Comparison of ENCODE assay signal across 7 cellular contexts in the genomic region with DNA sequence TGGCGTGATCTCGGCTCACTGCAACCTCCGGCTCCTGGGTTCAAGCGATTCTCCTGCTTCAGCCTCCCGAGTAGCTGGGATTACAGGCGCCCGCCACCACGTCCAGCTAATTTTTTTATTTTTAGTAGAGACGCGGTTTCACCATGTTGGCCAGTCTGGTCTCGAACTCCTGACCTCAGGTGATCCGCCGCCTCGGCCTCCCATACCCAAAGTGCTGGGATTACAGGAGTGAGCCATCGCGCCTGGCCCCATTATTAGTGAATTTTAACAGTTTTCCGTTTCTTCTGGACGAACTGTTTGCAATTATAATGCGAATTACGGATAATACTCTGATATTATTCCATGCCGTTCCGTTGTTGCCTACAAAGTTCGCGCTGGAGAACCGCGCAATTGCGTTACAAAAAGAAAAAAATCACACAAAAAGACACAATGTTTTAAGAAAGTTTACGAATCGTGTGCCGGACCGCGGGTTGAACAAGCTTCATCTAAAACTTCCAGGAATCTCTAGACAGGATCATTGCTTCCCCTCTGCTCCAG. TPM values are rescaled to one million over a fixed set of nuclear protein-coding genes. Genes with fewer than 3 reads are reported as not detected.
DNase-seq lines count a peak whose midpoint lies in the region; ATAC-seq and TF ChIP-seq lines count a peak whose summit lies in the region.
"Not testable (repeated sequence)": the region's sequence is repeated elsewhere in the genome, so short reads cannot be mapped to it uniquely, and the experiment has no call there.
"Had no signal": no experiment of that assay in that cellular context is flagged by ENCODE, and none has a peak within 500 bp of the region (broad histone marks: within the 10 kb centered on the region; RNA-seq: fewer than 3 reads in every experiment).

No MANE protein-coding gene starts in this region.

- H3K9me3 Mint-ChIP-seq in IgD-negative memory B cell; activated CD8-positive, alpha-beta T cell treated with anti-CD3 and anti-CD28 coated beads, Interleukin-2, amount 10 ng/mL, durations not matched to agents 7 days and 5 days (ENCODE audit: insufficient read depth): not testable (repeated sequence)

- H3K27ac Mint-ChIP-seq in IgD-negative memory B cell: peak overlapping the region; percentile 91 to 99 (median 98)
- H3K27ac Mint-ChIP-seq in activated CD8-positive, alpha-beta T cell treated with anti-CD3 and anti-CD28 coated beads, Interleukin-2, amount 10 ng/mL, durations not matched to agents 7 days and 5 days: peak overlapping the region; percentile 92

- ATAC-seq in activated CD8-positive, alpha-beta T cell treated with anti-CD3 and anti-CD28 coated beads, Interleukin-2, amount 10 ng/mL, durations not matched to agents 7 days and 5 days; left lung: not testable (repeated sequence)

- CTCF ChIA-PET in A673 (lab: Charles Lee): interaction anchor here (0.6 to 1.2 kb wide), 3 partner anchors 31 to 135 kb away, joined by 3 to 12 read pairs (median 4); partner anchors contain the start of gene MARCHF2
- CTCF ChIA-PET in activated CD8-positive, alpha-beta T cell treated with anti-CD3 and anti-CD28 coated beads, Interleukin-2, amount 10 ng/mL, durations not matched to agents 7 days and 5 days (lab: Charles Lee): interaction anchor here (0.7 to 1.7 kb wide), 8 partner anchors 18 to 137 kb away, joined by 3 to 10 read pairs (median 3); partner anchors contain the start of genes MARCHF2 and MYO1F

- H3K36me3 ChIP-seq in A673 (ENCODE audit: insufficient read depth, low read length, poor library complexity, severe bottlenecking): peaks cover 22% of the 10 kb centered on the region
- H3K36me3 ChIP-seq in ectodermal cell (ENCODE audit: control insufficient read depth, insufficient read depth, low read length); rectal smooth muscle tissue (ENCODE audit: control insufficient read depth, insufficient read depth, low read length): not testable (repeated sequence)
- H3K36me3 ChIP-seq in left lung: peaks cover 0 to 13% of the 10 kb centered on the region in 2 donors

- H3K9ac ChIP-seq in rectal smooth muscle tissue (ENCODE audit: low read length): peak overlapping the region; percentile 80

- peak overlapping the region; percentile 95 for H3K4me3 ChIP-seq in A673 (ENCODE audit: low read depth, low read length, poor library complexity, severe bottlenecking)
- H3K4me3 ChIP-seq in ectodermal cell (ENCODE audit: insufficient read depth, low read depth, low read length): peak overlapping the region; percentile 98
- H3K4me3 ChIP-seq in left lung: peak overlapping the region; percentile 53 to 92
- H3K4me3 ChIP-seq in rectal smooth muscle tissue (ENCODE audit: low read length): peak overlapping the region; percentile 96

- not testable (repeated sequence) for H3K27me3 ChIP-seq in A673 (replicated peaks; ENCODE audit: insufficient read depth, low read depth, low read length, poor library complexity); ectodermal cell (ENCODE audit: control insufficient read depth, insufficient read depth, low read length, poor library complexity, severe bottlenecking); left lung; rectal smooth muscle tissue (ENCODE audit: control insufficient read depth, insufficient read depth, low read length)

- POLR2A ChIA-PET in A673 (lab: Charles Lee; ENCODE audit: low non-redundant PET): interaction anchor here (0.6 to 0.7 kb wide), 4 partner anchors 71 to 162 kb away, joined by 3 to 4 read pairs (median 4); no protein-coding TSS in a partner anchor
- POLR2A ChIA-PET in activated CD8-positive, alpha-beta T cell treated with anti-CD3 and anti-CD28 coated beads, Interleukin-2, amount 10 ng/mL, durations not matched to agents 7 days and 5 days (lab: Charles Lee): interaction anchor here (0.6 to 1.8 kb wide), 15 partner anchors 9 to 137 kb away, joined by 3 to 16 read pairs (median 4); partner anchors contain the start of genes MARCHF2 and ZNF414

- BruUV-seq in A673 (replicated peaks; lab: Mats Ljungman, UMichigan): TSS peak; percentile 69

- H3K27me3 Mint-ChIP-seq in IgD-negative memory B cell; activated CD8-positive, alpha-beta T cell treated with anti-CD3 and anti-CD28 coated beads, Interleukin-2, amount 10 ng/mL, durations not matched to agents 7 days and 5 days (ENCODE audit: low read depth): not testable (repeated sequence)

- DNase-seq in A673 (ENCODE audit: low spot score); activated CD8-positive, alpha-beta T cell treated with anti-CD3 and anti-CD28 coated beads, Interleukin-2, amount 10 ng/mL, durations not matched to agents 7 days and 5 days: not testable (repeated sequence)
- peak in 1 of 2 donors; percentile 37 for DNase-seq in left lung

- H3K4me1 ChIP-seq in A673 (ENCODE audit: insufficient read depth, low read length, poor library complexity, severe bottlenecking) (peaks cover 23% of the 10 kb centered on the region), ectodermal cell (ENCODE audit: control insufficient read depth, insufficient read depth, low read length) (peaks cover 24% of the 10 kb centered on the region), left lung (peaks cover 32 to 44% of the 10 kb centered on the region in 2 donors), rectal smooth muscle tissue (ENCODE audit: control insufficient read depth, insufficient read depth, low read length) (peaks cover 18% of the 10 kb centered on the region)

- WGBS in ectodermal cell, 2 experiments: 53 to 55% methylated on average over 32 of the region's 32 CpGs

- peaks cover 28 to 35% (median 29%) of the 10 kb centered on the region in 3 donors for H3K4me1 Mint-ChIP-seq in IgD-negative memory B cell
- H3K4me1 Mint-ChIP-seq in activated CD8-positive, alpha-beta T cell treated with anti-CD3 and anti-CD28 coated beads, Interleukin-2, amount 10 ng/mL, durations not matched to agents 7 days and 5 days (ENCODE audit: low read depth): peaks cover 36% of the 10 kb centered on the region

- not testable (repeated sequence) for H3K9me3 ChIP-seq in A673 (ENCODE audit: low read depth, low read length, poor library complexity, severe bottlenecking); ectodermal cell (ENCODE audit: control insufficient read depth, low read length); left lung

- H3K27ac ChIP-seq in A673 (ENCODE audit: low read depth, low read length, poor library complexity, severe bottlenecking) (peak overlapping the region; percentile 99), ectodermal cell (ENCODE audit: insufficient read depth, low read depth, low read length, poor library complexity, severe bottlenecking) (peak overlapping the region; percentile 11), left lung (peak overlapping the region; percentile 90 to 95), rectal smooth muscle tissue (ENCODE audit: low read depth, low read length) (peak overlapping the region; percentile 92)

- H3K4me3 Mint-ChIP-seq in IgD-negative memory B cell: peak overlapping the region; percentile 94 to 100 (median 99)
- H3K4me3 Mint-ChIP-seq in activated CD8-positive, alpha-beta T cell treated with anti-CD3 and anti-CD28 coated beads, Interleukin-2, amount 10 ng/mL, durations not matched to agents 7 days and 5 days: peak overlapping the region; percentile 82

- not testable (repeated sequence) for H3K36me3 Mint-ChIP-seq in IgD-negative memory B cell
- peaks cover 31% of the 10 kb centered on the region for H3K36me3 Mint-ChIP-seq in activated CD8-positive, alpha-beta T cell treated with anti-CD3 and anti-CD28 coated beads, Interleukin-2, amount 10 ng/mL, durations not matched to agents 7 days and 5 days (ENCODE audit: low read depth)

- TF ChIP-seq CTCF in A673 (conservative IDR thresholded peaks at IDR 0.05; ENCODE audit: low read depth, low read length); left lung (IDR thresholded peaks at IDR 0.05): not testable (repeated sequence)

- intact Hi-C loops in A673 (cut with micrococcal nuclease; ENCODE audit: unreplicated experiment); left lung (cut with DNase I): not testable (repeated sequence)

RNA-seq across cellular contexts. Expression of gene HNRNPM, which starts 0.6 kb away (rescaled TPM):
- total RNA-seq in A673 (2021) (413 and 436 TPM in 2 replicates), left lung (100 to 1,000 TPM; 121 to 163 TPM)
- 210 TPM for polyA plus RNA-seq in IgD-negative memory B cell
- total RNA-seq in activated CD8-positive, alpha-beta T cell treated with anti-CD3 and anti-CD28 coated beads, Interleukin-2, amount 10 ng/mL, durations not matched to agents 7 days and 5 days: 100 to 1,000 TPM; 283 to 291 TPM
- polyA plus RNA-seq in ectodermal cell (2013, experiment 1 of 4): 538 TPM
- 488 TPM for polyA plus RNA-seq in ectodermal cell (2013, experiment 2 of 4)
- polyA plus RNA-seq in ectodermal cell (2013, experiment 3 of 4): 267 TPM
- polyA plus RNA-seq in ectodermal cell (2013, experiment 4 of 4): 313 TPM

RNA-seq across cellular contexts. Expression of gene MARCHF2, which starts 31.1 kb away (rescaled TPM):
- total RNA-seq in A673 (2021) (8.8 and 11.8 TPM in 2 replicates), left lung (10 to 100 TPM; 46.5 to 54.6 TPM)
- polyA plus RNA-seq in IgD-negative memory B cell: 35.9 TPM
- 10 to 100 TPM; 26.8 to 28.1 TPM for total RNA-seq in activated CD8-positive, alpha-beta T cell treated with anti-CD3 and anti-CD28 coated beads, Interleukin-2, amount 10 ng/mL, durations not matched to agents 7 days and 5 days
- polyA plus RNA-seq in ectodermal cell (2013, experiment 1 of 4): 22.6 TPM
- 22.9 TPM for polyA plus RNA-seq in ectodermal cell (2013, experiment 2 of 4)
- 25.8 TPM for polyA plus RNA-seq in ectodermal cell (2013, experiment 3 of 4)
- polyA plus RNA-seq in ectodermal cell (2013, experiment 4 of 4): 26.1 TPM

RNA-seq across cellular contexts. Expression of gene RAB11B, which starts 54.0 kb away (rescaled TPM):
- total RNA-seq in A673 (2021) (88.7 and 91.4 TPM in 2 replicates), left lung (100 to 1,000 TPM in 1 of 2 donors, 10 to 100 TPM in 1; 91.6 to 116 TPM)
- 96.8 TPM for polyA plus RNA-seq in IgD-negative memory B cell
- 10 to 100 TPM; 92.4 to 92.7 TPM for total RNA-seq in activated CD8-positive, alpha-beta T cell treated with anti-CD3 and anti-CD28 coated beads, Interleukin-2, amount 10 ng/mL, durations not matched to agents 7 days and 5 days
- 152 TPM for polyA plus RNA-seq in ectodermal cell (2013, experiment 1 of 4)
- polyA plus RNA-seq in ectodermal cell (2013, experiment 2 of 4): 138 TPM
- polyA plus RNA-seq in ectodermal cell (2013, experiment 3 of 4): 113 TPM
- polyA plus RNA-seq in ectodermal cell (2013, experiment 4 of 4): 124 TPM

RNA-seq across cellular contexts. Expression of gene PRAM1, which starts 58.2 kb away (rescaled TPM):
- total RNA-seq in A673 (2021) (0.42 and 0.49 TPM in 2 replicates), left lung (10 to 100 TPM; 10.7 to 26.8 TPM)
- polyA plus RNA-seq in IgD-negative memory B cell: not detected
- total RNA-seq in activated CD8-positive, alpha-beta T cell treated with anti-CD3 and anti-CD28 coated beads, Interleukin-2, amount 10 ng/mL, durations not matched to agents 7 days and 5 days: 1 to 10 TPM; 2.3 to 2.7 TPM
- 1.9 TPM for polyA plus RNA-seq in ectodermal cell (2013, experiment 1 of 4)
- 2.5 TPM for polyA plus RNA-seq in ectodermal cell (2013, experiment 2 of 4)
- polyA plus RNA-seq in ectodermal cell (2013, experiment 3 of 4): 1.7 TPM
- 2.2 TPM for polyA plus RNA-seq in ectodermal cell (2013, experiment 4 of 4)
- total RNA-seq: dermis blood vessel endothelial cell had no signal

Comparison
In these comparisons a context has a peak if more than half of its experiments do, and no peak if none do; other contexts are left out.
1. H3K27ac ChIP-seq: peak in every context shown above with its lines; median percentile 99 in A673; 92 in left lung; 92 in rectal smooth muscle tissue; 11 in ectodermal cell.